In the genomic region with DNA sequence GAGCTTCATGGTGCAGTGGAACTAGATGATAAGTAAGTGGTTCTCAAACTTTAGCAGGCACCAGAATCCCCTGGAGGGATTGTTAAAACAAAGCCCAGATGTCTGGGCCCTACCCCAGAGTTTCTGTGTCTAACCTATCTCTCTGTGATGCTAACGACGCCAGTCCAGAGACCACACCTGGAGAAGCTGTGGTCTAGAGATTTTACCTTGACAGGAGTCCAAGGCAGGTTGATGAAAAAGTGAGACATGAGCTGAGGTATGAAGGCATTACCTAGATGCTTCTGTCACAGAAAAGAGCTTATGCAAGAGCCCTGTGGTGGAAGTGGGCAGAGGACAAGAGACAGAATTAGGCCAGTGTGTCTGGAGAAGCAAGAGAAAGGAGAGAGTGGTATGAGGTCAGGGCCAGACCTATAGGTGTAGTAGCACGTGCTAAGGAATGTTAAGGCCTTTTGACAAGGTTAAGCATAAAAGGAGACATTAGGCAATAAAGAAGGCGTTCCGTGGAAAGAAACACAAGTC, we compare ENCODE assay signal across 18 cellular contexts.
"Had no signal": no experiment of that assay in that cellular context is flagged by ENCODE, and none has a peak within 500 bp of the region (broad histone marks: within the 10 kb centered on the region; RNA-seq: fewer than 3 reads in every experiment).

No MANE protein-coding gene starts in this region.

- H3K9me3 Mint-ChIP-seq: activated CD8-positive, alpha-beta T cell treated with anti-CD3 and anti-CD28 coated beads for 36 hours; activated naive CD4-positive, alpha-beta T cell treated with anti-CD3 and anti-CD28 coated beads, Interleukin-2, amount 50 U/mL, for 24 hours; activated T-cell treated with anti-CD3 and anti-CD28 coated beads, Interleukin-2, amount 50 U/mL, for 72 hours had no signal

- H3K4me3 Mint-ChIP-seq: activated CD8-positive, alpha-beta T cell treated with anti-CD3 and anti-CD28 coated beads for 36 hours; activated naive CD4-positive, alpha-beta T cell treated with anti-CD3 and anti-CD28 coated beads, Interleukin-2, amount 50 U/mL, for 24 hours; activated T-cell treated with anti-CD3 and anti-CD28 coated beads, Interleukin-2, amount 50 U/mL, for 72 hours had no signal

- H3K4me1 Mint-ChIP-seq: activated naive CD4-positive, alpha-beta T cell treated with anti-CD3 and anti-CD28 coated beads, Interleukin-2, amount 50 U/mL, for 24 hours had no signal

- H3K27ac Mint-ChIP-seq: activated CD8-positive, alpha-beta T cell treated with anti-CD3 and anti-CD28 coated beads for 36 hours; activated naive CD4-positive, alpha-beta T cell treated with anti-CD3 and anti-CD28 coated beads, Interleukin-2, amount 50 U/mL, for 24 hours had no signal

- ATAC-seq: activated CD4-positive, CD25-positive, alpha-beta regulatory T cell treated with anti-CD3 and anti-CD28 coated beads, Interleukin-2, amount 50 U/mL, for 24 hours; activated CD8-positive, alpha-beta T cell treated with anti-CD3 and anti-CD28 coated beads for 36 hours; activated T-cell treated with anti-CD3 and anti-CD28 coated beads, Interleukin-2, amount 50 U/mL, for 72 hours had no signal

- H3K27ac ChIP-seq: WERI-Rb-1 had no signal

- H3K27me3 Mint-ChIP-seq: activated CD8-positive, alpha-beta T cell treated with anti-CD3 and anti-CD28 coated beads for 36 hours; activated naive CD4-positive, alpha-beta T cell treated with anti-CD3 and anti-CD28 coated beads, Interleukin-2, amount 50 U/mL, for 24 hours had no signal

- DNase-seq: activated CD4-positive, alpha-beta T cell treated with anti-CD3 and anti-CD28 coated beads for 4 hours; activated CD8-positive, alpha-beta memory T cell treated with anti-CD3 and anti-CD28 coated beads, Interleukin-2, amount 50 U/mL, for 4 hours; activated CD8-positive, alpha-beta T cell treated with anti-CD3 and anti-CD28 coated beads for 36 hours; activated naive CD4-positive, alpha-beta T cell; activated T-cell treated with anti-CD3 and anti-CD28 coated beads, Interleukin-2, amount 50 U/mL, for 72 hours; aorta; central memory CD4-positive, alpha-beta T cell; KBM-7; NCI-H1048; NCI-H1417; NCI-H187; NCI-H2081; NCI-H446; NCI-H524; SIG-M5; WERI-Rb-1 had no signal

- H3K36me3 ChIP-seq: WERI-Rb-1 had no signal

- H3K36me3 Mint-ChIP-seq: activated naive CD4-positive, alpha-beta T cell treated with anti-CD3 and anti-CD28 coated beads, Interleukin-2, amount 50 U/mL, for 24 hours had no signal
